In the genomic region with DNA sequence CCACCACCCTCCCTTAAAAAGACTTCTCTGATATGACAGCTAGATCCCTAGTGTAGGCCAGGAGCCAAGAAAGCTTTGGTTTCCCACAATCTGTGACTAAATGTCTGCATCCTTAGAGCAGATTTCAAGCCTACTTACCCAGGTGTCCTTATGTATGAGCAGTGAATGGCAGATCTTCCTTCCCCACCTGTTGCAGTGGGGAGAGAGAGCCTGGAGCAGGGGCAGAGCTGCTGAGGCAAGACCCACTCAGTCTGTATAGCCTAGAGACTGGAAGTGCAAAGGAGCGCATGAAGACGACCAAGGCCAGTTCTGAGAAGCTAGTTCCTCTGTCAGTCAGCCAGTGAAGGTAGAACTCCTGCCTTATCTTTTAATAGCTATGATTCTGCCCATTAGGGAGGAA, we compare ENCODE assay signal across 29 cellular contexts.
"Had no signal": no experiment of that assay in that cellular context is flagged by ENCODE, and none has a peak within 500 bp of the region (broad histone marks: within the 10 kb centered on the region; RNA-seq: fewer than 3 reads in every experiment).

No MANE protein-coding gene starts in this region.

- H3K27me3 ChIP-seq: ascending aorta, brain microvascular endothelial cell, dorsolateral prefrontal cortex had no signal

- H3K4me1 Mint-ChIP-seq: activated CD4-positive, alpha-beta memory T cell treated with anti-CD3 and anti-CD28 coated beads, Interleukin-2, amount 10 ng/mL, durations not matched to agents 7 days and 5 days; activated CD4-positive, alpha-beta T cell treated with anti-CD3 and anti-CD28 coated beads for 36 hours; activated CD4-positive, alpha-beta T cell treated with anti-CD3 and anti-CD28 coated beads, Interleukin-2, amount 10 ng/mL, durations not matched to agents 24 days and 14 days; activated naive CD4-positive, alpha-beta T cell treated with anti-CD3 and anti-CD28 coated beads, Interleukin-2, amount 10 ng/mL, durations not matched to agents 7 days and 5 days; activated naive CD8-positive, alpha-beta T cell treated with anti-CD3 and anti-CD28 coated beads, Interleukin-2, amount 10 ng/mL, durations not matched to agents 7 days and 5 days; central memory CD8-positive, alpha-beta T cell had no signal

- H3K36me3 Mint-ChIP-seq: activated naive CD4-positive, alpha-beta T cell treated with anti-CD3 and anti-CD28 coated beads, Interleukin-2, amount 10 ng/mL, durations not matched to agents 7 days and 5 days; activated naive CD4-positive, alpha-beta T cell treated with anti-CD3 and anti-CD28 coated beads, Interleukin-2, amount 50 U/mL, for 72 hours; activated naive CD8-positive, alpha-beta T cell treated with anti-CD3 and anti-CD28 coated beads, Interleukin-2, amount 10 ng/mL, durations not matched to agents 7 days and 5 days had no signal

- H3K9me3 ChIP-seq: ascending aorta had no signal

- H3K4me3 Mint-ChIP-seq: activated CD4-positive, alpha-beta memory T cell treated with anti-CD3 and anti-CD28 coated beads, Interleukin-2, amount 10 ng/mL, durations not matched to agents 7 days and 5 days; activated CD4-positive, alpha-beta T cell treated with anti-CD3 and anti-CD28 coated beads for 36 hours; activated CD4-positive, alpha-beta T cell treated with anti-CD3 and anti-CD28 coated beads, Interleukin-2, amount 10 ng/mL, durations not matched to agents 24 days and 14 days; activated naive CD4-positive, alpha-beta T cell treated with anti-CD3 and anti-CD28 coated beads, Interleukin-2, amount 10 ng/mL, durations not matched to agents 7 days and 5 days; activated naive CD8-positive, alpha-beta T cell treated with anti-CD3 and anti-CD28 coated beads, Interleukin-2, amount 10 ng/mL, durations not matched to agents 7 days and 5 days; activated T-cell treated with anti-CD3 and anti-CD28 coated beads, Interleukin-2, amount 50 U/mL, for 24 hours; activated T-cell treated with anti-CD3 and anti-CD28 coated beads, Interleukin-2, amount 50 U/mL, for 72 hours; central memory CD8-positive, alpha-beta T cell; dendritic cell treated with granulocyte-macrophage colony-stimulating factor and Interleukin-4, amounts not matched to agents 40 ng/mL and 50 ng/mL, for 4 days; endodermal cell had no signal

- H3K27ac Mint-ChIP-seq: activated CD4-positive, alpha-beta memory T cell treated with anti-CD3 and anti-CD28 coated beads, Interleukin-2, amount 10 ng/mL, durations not matched to agents 7 days and 5 days; activated CD4-positive, alpha-beta T cell treated with anti-CD3 and anti-CD28 coated beads for 36 hours; activated CD4-positive, alpha-beta T cell treated with anti-CD3 and anti-CD28 coated beads, Interleukin-2, amount 10 ng/mL, durations not matched to agents 24 days and 14 days; activated naive CD4-positive, alpha-beta T cell treated with anti-CD3 and anti-CD28 coated beads, Interleukin-2, amount 10 ng/mL, durations not matched to agents 7 days and 5 days; activated naive CD4-positive, alpha-beta T cell treated with anti-CD3 and anti-CD28 coated beads, Interleukin-2, amount 50 U/mL, for 72 hours; activated naive CD8-positive, alpha-beta T cell treated with anti-CD3 and anti-CD28 coated beads, Interleukin-2, amount 10 ng/mL, durations not matched to agents 7 days and 5 days; activated T-cell treated with anti-CD3 and anti-CD28 coated beads, Interleukin-2, amount 50 U/mL, for 24 hours; activated T-cell treated with anti-CD3 and anti-CD28 coated beads, Interleukin-2, amount 50 U/mL, for 72 hours; dendritic cell treated with granulocyte-macrophage colony-stimulating factor and Interleukin-4, amounts not matched to agents 40 ng/mL and 50 ng/mL, for 4 days; endodermal cell had no signal

- ATAC-seq: activated CD4-positive, alpha-beta T cell treated with anti-CD3 and anti-CD28 coated beads for 36 hours; activated naive CD4-positive, alpha-beta T cell treated with anti-CD3 and anti-CD28 coated beads, Interleukin-2, amount 50 U/mL, for 72 hours; activated T-cell treated with anti-CD3 and anti-CD28 coated beads, Interleukin-2, amount 50 U/mL, for 72 hours; esophagus mucosa had no signal

- H3K4me1 ChIP-seq: ascending aorta had no signal

- H3K27ac ChIP-seq: ascending aorta, brain microvascular endothelial cell, coronary artery, WERI-Rb-1 had no signal

- DNase-seq: activated CD4-positive, alpha-beta memory T cell treated with anti-CD3 and anti-CD28 coated beads, Interleukin-2, amount 10 ng/mL, durations not matched to agents 7 days and 5 days; activated CD4-positive, alpha-beta T cell treated with anti-CD3 and anti-CD28 coated beads for 36 hours; activated CD4-positive, alpha-beta T cell treated with anti-CD3 and anti-CD28 coated beads, Interleukin-2, amount 10 ng/mL, durations not matched to agents 24 days and 14 days; activated CD4-positive, alpha-beta T cell treated with anti-CD3 and anti-CD28 coated beads, Interleukin-2, amount 50 U/mL, for 4 hours; activated CD4-positive, CD25-positive, alpha-beta regulatory T cell; activated CD4-positive, CD25-positive, alpha-beta regulatory T cell treated with anti-CD3 and anti-CD28 coated beads, Interleukin-2, amount 50 U/mL, for 72 hours; activated CD8-positive, alpha-beta memory T cell treated with anti-CD3 and anti-CD28 coated beads, Interleukin-2, amount 50 U/mL, for 48 hours; activated gamma-delta T cell; activated naive CD4-positive, alpha-beta T cell; activated naive CD4-positive, alpha-beta T cell treated with anti-CD3 and anti-CD28 coated beads, Interleukin-2, amount 10 ng/mL, durations not matched to agents 7 days and 5 days; activated naive CD8-positive, alpha-beta T cell treated with anti-CD3 and anti-CD28 coated beads, Interleukin-2, amount 10 ng/mL, durations not matched to agents 7 days and 5 days; activated T-cell treated with anti-CD3 and anti-CD28 coated beads for 4 hours; activated T-cell treated with anti-CD3 and anti-CD28 coated beads, Interleukin-2, amount 50 U/mL, for 24 hours; activated T-cell treated with anti-CD3 and anti-CD28 coated beads, Interleukin-2, amount 50 U/mL, for 72 hours; brain microvascular endothelial cell; dorsolateral prefrontal cortex; effector memory CD4-positive, alpha-beta T cell; endodermal cell; foreskin fibroblast; head of caudate nucleus; hippocampal formation; T1000; WERI-Rb-1 had no signal

- H3K27me3 Mint-ChIP-seq: activated CD4-positive, alpha-beta memory T cell treated with anti-CD3 and anti-CD28 coated beads, Interleukin-2, amount 10 ng/mL, durations not matched to agents 7 days and 5 days; activated CD4-positive, alpha-beta T cell treated with anti-CD3 and anti-CD28 coated beads, Interleukin-2, amount 10 ng/mL, durations not matched to agents 24 days and 14 days; activated naive CD4-positive, alpha-beta T cell treated with anti-CD3 and anti-CD28 coated beads, Interleukin-2, amount 10 ng/mL, durations not matched to agents 7 days and 5 days; central memory CD8-positive, alpha-beta T cell; dendritic cell treated with granulocyte-macrophage colony-stimulating factor and Interleukin-4, amounts not matched to agents 40 ng/mL and 50 ng/mL, for 4 days had no signal

- H3K9me3 Mint-ChIP-seq: activated CD4-positive, alpha-beta memory T cell treated with anti-CD3 and anti-CD28 coated beads, Interleukin-2, amount 10 ng/mL, durations not matched to agents 7 days and 5 days; activated CD4-positive, alpha-beta T cell treated with anti-CD3 and anti-CD28 coated beads, Interleukin-2, amount 10 ng/mL, durations not matched to agents 24 days and 14 days; activated naive CD4-positive, alpha-beta T cell treated with anti-CD3 and anti-CD28 coated beads, Interleukin-2, amount 10 ng/mL, durations not matched to agents 7 days and 5 days; activated naive CD4-positive, alpha-beta T cell treated with anti-CD3 and anti-CD28 coated beads, Interleukin-2, amount 50 U/mL, for 72 hours; activated naive CD8-positive, alpha-beta T cell treated with anti-CD3 and anti-CD28 coated beads, Interleukin-2, amount 10 ng/mL, durations not matched to agents 7 days and 5 days; activated T-cell treated with anti-CD3 and anti-CD28 coated beads, Interleukin-2, amount 50 U/mL, for 24 hours; activated T-cell treated with anti-CD3 and anti-CD28 coated beads, Interleukin-2, amount 50 U/mL, for 72 hours; central memory CD8-positive, alpha-beta T cell; dendritic cell treated with granulocyte-macrophage colony-stimulating factor and Interleukin-4, amounts not matched to agents 40 ng/mL and 50 ng/mL, for 4 days; endodermal cell had no signal
